In the genomic region with DNA sequence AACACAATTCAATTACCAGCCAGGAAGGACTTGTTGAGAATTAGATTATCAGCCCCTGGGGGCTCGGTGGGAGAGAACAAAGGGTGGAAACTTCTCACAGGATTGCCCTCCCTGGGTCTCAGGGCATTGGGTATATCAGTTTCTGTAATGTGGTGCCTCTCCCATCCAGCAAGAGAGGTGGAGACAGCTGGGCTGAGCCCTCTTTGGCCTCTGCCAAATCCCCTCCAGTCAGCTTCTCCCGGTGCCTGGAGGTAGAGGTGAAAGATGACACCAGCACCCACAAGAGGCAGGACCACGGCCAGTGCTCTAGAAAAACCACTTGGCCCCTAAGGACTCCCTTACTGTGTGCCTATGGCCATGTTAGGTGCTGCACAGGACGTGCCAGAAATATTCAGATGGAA, we compare ENCODE assay signal across 18 cellular contexts.
DNase-seq lines count a peak whose midpoint lies in the region; ATAC-seq and TF ChIP-seq lines count a peak whose summit lies in the region.
"Had no signal": no experiment of that assay in that cellular context is flagged by ENCODE, and none has a peak within 500 bp of the region (broad histone marks: within the 10 kb centered on the region; RNA-seq: fewer than 3 reads in every experiment).

No MANE protein-coding gene starts in this region.

- no peaks in the 10 kb centered on the region for H3F3A ChIP-seq in SK-N-SH (replicated peaks; ENCODE audit: insufficient read depth)

- no peak overlapping the region for H3K9ac ChIP-seq in SK-N-SH

- H3K4me2 ChIP-seq in SK-N-SH = no peak overlapping the region

- H3K9me2 ChIP-seq in SK-N-SH = no peaks in the 10 kb centered on the region

- H3K79me2 ChIP-seq in SK-N-SH (ENCODE audit: insufficient read depth) = no peaks in the 10 kb centered on the region

- H3K9me3 Mint-ChIP-seq in glutamatergic neuron (ENCODE audit: unreplicated experiment) = peaks cover 5% of the 10 kb centered on the region
- H3K9me3 Mint-ChIP-seq: activated CD4-positive, alpha-beta T cell treated with anti-CD3 and anti-CD28 coated beads, Interleukin-2, amount 10 ng/mL, durations not matched to agents 7 days and 5 days; naive B cell; stimulated activated naive B cell treated with anti-CD40 and anti-IgM and Interleukin-4, amounts not matched to agents 10 μg/mL and 1 μg/mL and 100 μg/mL, for 72 hours; type B pancreatic cell had no signal

- H3K27me3 Mint-ChIP-seq in glutamatergic neuron (ENCODE audit: unreplicated experiment) = peaks cover 4% of the 10 kb centered on the region
- H3K27me3 Mint-ChIP-seq: activated CD4-positive, alpha-beta T cell treated with anti-CD3 and anti-CD28 coated beads, Interleukin-2, amount 10 ng/mL, durations not matched to agents 7 days and 5 days; naive B cell; progenitor cell of endocrine pancreas; stimulated activated naive B cell treated with anti-CD40 and anti-IgM and Interleukin-4, amounts not matched to agents 10 μg/mL and 1 μg/mL and 100 μg/mL, for 72 hours; type B pancreatic cell had no signal

- POLR2A ChIA-PET in SK-N-SH (lab: Yijun Ruan, JAX) = interaction anchor here (0.7 to 0.8 kb wide), 2 partner anchors 128 to 270 kb away, joined by 3 read pairs; no protein-coding TSS in a partner anchor

- DNase-seq in NCI-H1105 treated with DMSO at 0.1 percent for 48 hours (lab: John Stamatoyannopoulos, UW) = peak; percentile 19
- DNase-seq in NCI-H1105 (lab: John Stamatoyannopoulos, UW) = no peak
- DNase-seq in NCI-H2107 treated with DMSO at 0.1 percent for 48 hours (lab: John Stamatoyannopoulos, UW; ENCODE audit: unreplicated experiment) = peak; percentile 71
- peak; percentile 46 for DNase-seq in SK-N-SH
- peak; percentile 26 for DNase-seq in mesenteric fat pad (ENCODE audit: low spot score)
- DNase-seq in NCI-H345 treated with DMSO at 0.1 percent for 48 hours (lab: John Stamatoyannopoulos, UW; ENCODE audit: unreplicated experiment) = no peak
- DNase-seq in glutamatergic neuron = no peak
- DNase-seq: activated CD4-positive, alpha-beta T cell treated with anti-CD3 and anti-CD28 coated beads, Interleukin-2, amount 10 ng/mL, durations not matched to agents 7 days and 5 days; left ventricle myocardium inferior; naive B cell; NCI-H1048; NCI-H774; stimulated activated naive B cell treated with anti-CD40 and anti-IgM and Interleukin-4, amounts not matched to agents 10 μg/mL and 1 μg/mL and 100 μg/mL, for 72 hours; T-helper 9 cell had no signal

- H3K36me3 ChIP-seq in SK-N-SH (replicated peaks in 1 of 2; ENCODE audit: control insufficient read depth in 1 of 2, insufficient read depth in 2 of 2, low read length in 1 of 2) = no peaks in the 10 kb centered on the region
- H3K36me3 ChIP-seq: breast epithelium, left ventricle myocardium inferior had no signal

- peak overlapping the region in 1 of 2 experiments; percentile 25; a peak in 1 of 4 replicates for H3K27ac ChIP-seq in SK-N-SH (ENCODE audit: low read depth in 2 of 2, low read length in 1 of 2)
- H3K27ac ChIP-seq: breast epithelium, left ventricle myocardium inferior had no signal

- 37% methylated on average over 2 of the region's 4 CpGs for WGBS in SK-N-SH (ENCODE audit: low lambda C conversion rate)

- H3K9me3 ChIP-seq in SK-N-SH = no peaks in the 10 kb centered on the region
- H3K9me3 ChIP-seq: breast epithelium, left ventricle myocardium inferior had no signal

- ATAC-seq in HG03457 (IDR thresholded peaks at IDR 0.05; ENCODE audit: unreplicated experiment) = no peak
- ATAC-seq: stimulated activated naive B cell treated with anti-CD40 and anti-IgM and Interleukin-4, amounts not matched to agents 10 μg/mL and 1 μg/mL and 100 μg/mL, for 72 hours had no signal

- H3K27me3 ChIP-seq in SK-N-SH (ENCODE audit: insufficient read depth) = no peaks in the 10 kb centered on the region
- H3K27me3 ChIP-seq: breast epithelium had no signal

- CTCF ChIA-PET in SK-N-SH (lab: Yijun Ruan, JAX) = interaction anchor here (0.6 to 14.1 kb wide), 13 partner anchors 8 to 435 kb away, joined by 3 to 328 read pairs (median 8); a partner anchor contains a TSS

- peaks cover 9% of the 10 kb centered on the region for H3K4me1 Mint-ChIP-seq in glutamatergic neuron (ENCODE audit: low read depth, unreplicated experiment)
- H3K4me1 Mint-ChIP-seq: activated CD4-positive, alpha-beta T cell treated with anti-CD3 and anti-CD28 coated beads, Interleukin-2, amount 10 ng/mL, durations not matched to agents 7 days and 5 days; naive B cell had no signal

- H3K4me3 ChIP-seq in SK-N-SH (ENCODE audit: low read depth in 2 of 2, low read length in 1 of 2) = no peak overlapping the region
- H3K4me3 ChIP-seq: breast epithelium, left ventricle myocardium inferior had no signal

- no peak for TF ChIP-seq EP300 in SK-N-SH (IDR thresholded peaks at IDR 0.05; ENCODE audit: borderline replicate concordance in 1 of 2, low read depth in 1 of 2, low read length in 1 of 2)

- no peaks in the 10 kb centered on the region for H3K36me3 Mint-ChIP-seq in glutamatergic neuron (ENCODE audit: unreplicated experiment)
- H3K36me3 Mint-ChIP-seq: naive B cell, type B pancreatic cell had no signal

- no peak for TF ChIP-seq RAD21 in SK-N-SH (IDR thresholded peaks at IDR 0.05; ENCODE audit: low read length)

- no peak overlapping the region for H2AFZ ChIP-seq in SK-N-SH (ENCODE audit: low read depth)

- H4K20me1 ChIP-seq in SK-N-SH (ENCODE audit: insufficient read depth) = no peaks in the 10 kb centered on the region

- peaks cover 1 to 17% of the 10 kb centered on the region in 2 experiments; a peak in 2 of 4 replicates for H3K4me1 ChIP-seq in SK-N-SH (ENCODE audit: control insufficient read depth in 1 of 2, insufficient read depth in 2 of 2, low read depth in 1 of 2, low read length in 1 of 2)
- H3K4me1 ChIP-seq: breast epithelium had no signal

- H3K4me3 Mint-ChIP-seq in glutamatergic neuron (ENCODE audit: unreplicated experiment) = no peak overlapping the region
- H3K4me3 Mint-ChIP-seq: activated CD4-positive, alpha-beta T cell treated with anti-CD3 and anti-CD28 coated beads, Interleukin-2, amount 10 ng/mL, durations not matched to agents 7 days and 5 days; naive B cell; stimulated activated naive B cell treated with anti-CD40 and anti-IgM and Interleukin-4, amounts not matched to agents 10 μg/mL and 1 μg/mL and 100 μg/mL, for 72 hours; type B pancreatic cell had no signal

- TF ChIP-seq CTCF in SK-N-SH (IDR thresholded peaks at IDR 0.05) (no peak), glutamatergic neuron (IDR thresholded peaks at IDR 0.05; ENCODE audit: partially characterized antibody, unreplicated experiment) (no peak)

- H3K27ac Mint-ChIP-seq in glutamatergic neuron (ENCODE audit: unreplicated experiment) = no peak overlapping the region
- H3K27ac Mint-ChIP-seq: activated CD4-positive, alpha-beta T cell treated with anti-CD3 and anti-CD28 coated beads, Interleukin-2, amount 10 ng/mL, durations not matched to agents 7 days and 5 days; progenitor cell of endocrine pancreas; stimulated activated naive B cell treated with anti-CD40 and anti-IgM and Interleukin-4, amounts not matched to agents 10 μg/mL and 1 μg/mL and 100 μg/mL, for 72 hours; type B pancreatic cell had no signal

TF ChIP-seq in SK-N-SH, 30 proteins besides CTCF, POLR2A, EP300 and RAD21 (continues in another document):
- TF ChIP-seq FOXJ3 (CRISPR knock-in tag; IDR thresholded peaks at IDR 0.05) (no peak), FOSL2 (IDR thresholded peaks at IDR 0.05; ENCODE audit: borderline replicate concordance, low read depth) (no peak), CHD2 (IDR thresholded peaks at IDR 0.05; ENCODE audit: low read length, partially characterized antibody) (no peak), RFX5 (IDR thresholded peaks at IDR 0.05; ENCODE audit: low read length) (no peak), FOXM1 (IDR thresholded peaks at IDR 0.05; ENCODE audit: low read depth) (no peak), NFIC (IDR thresholded peaks at IDR 0.05; ENCODE audit: borderline replicate concordance) (no peak), SMC3 (IDR thresholded peaks at IDR 0.05; ENCODE audit: low read depth, low read length) (no peak), TEAD4 (IDR thresholded peaks at IDR 0.05; ENCODE audit: borderline replicate concordance, insufficient read depth) (no peak), SIN3A (IDR thresholded peaks at IDR 0.05; ENCODE audit: borderline replicate concordance, low read depth, low read length) (no peak)
- TF ChIP-seq, protein P1, sequence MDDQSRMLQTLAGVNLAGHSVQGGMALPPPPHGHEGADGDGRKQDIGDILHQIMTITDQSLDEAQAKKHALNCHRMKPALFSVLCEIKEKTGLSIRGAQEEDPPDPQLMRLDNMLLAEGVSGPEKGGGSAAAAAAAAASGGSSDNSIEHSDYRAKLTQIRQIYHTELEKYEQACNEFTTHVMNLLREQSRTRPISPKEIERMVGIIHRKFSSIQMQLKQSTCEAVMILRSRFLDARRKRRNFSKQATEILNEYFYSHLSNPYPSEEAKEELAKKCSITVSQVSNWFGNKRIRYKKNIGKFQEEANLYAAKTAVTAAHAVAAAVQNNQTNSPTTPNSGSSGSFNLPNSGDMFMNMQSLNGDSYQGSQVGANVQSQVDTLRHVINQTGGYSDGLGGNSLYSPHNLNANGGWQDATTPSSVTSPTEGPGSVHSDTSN (IDR thresholded peaks at IDR 0.05) = no peak
- TF ChIP-seq, protein P2, sequence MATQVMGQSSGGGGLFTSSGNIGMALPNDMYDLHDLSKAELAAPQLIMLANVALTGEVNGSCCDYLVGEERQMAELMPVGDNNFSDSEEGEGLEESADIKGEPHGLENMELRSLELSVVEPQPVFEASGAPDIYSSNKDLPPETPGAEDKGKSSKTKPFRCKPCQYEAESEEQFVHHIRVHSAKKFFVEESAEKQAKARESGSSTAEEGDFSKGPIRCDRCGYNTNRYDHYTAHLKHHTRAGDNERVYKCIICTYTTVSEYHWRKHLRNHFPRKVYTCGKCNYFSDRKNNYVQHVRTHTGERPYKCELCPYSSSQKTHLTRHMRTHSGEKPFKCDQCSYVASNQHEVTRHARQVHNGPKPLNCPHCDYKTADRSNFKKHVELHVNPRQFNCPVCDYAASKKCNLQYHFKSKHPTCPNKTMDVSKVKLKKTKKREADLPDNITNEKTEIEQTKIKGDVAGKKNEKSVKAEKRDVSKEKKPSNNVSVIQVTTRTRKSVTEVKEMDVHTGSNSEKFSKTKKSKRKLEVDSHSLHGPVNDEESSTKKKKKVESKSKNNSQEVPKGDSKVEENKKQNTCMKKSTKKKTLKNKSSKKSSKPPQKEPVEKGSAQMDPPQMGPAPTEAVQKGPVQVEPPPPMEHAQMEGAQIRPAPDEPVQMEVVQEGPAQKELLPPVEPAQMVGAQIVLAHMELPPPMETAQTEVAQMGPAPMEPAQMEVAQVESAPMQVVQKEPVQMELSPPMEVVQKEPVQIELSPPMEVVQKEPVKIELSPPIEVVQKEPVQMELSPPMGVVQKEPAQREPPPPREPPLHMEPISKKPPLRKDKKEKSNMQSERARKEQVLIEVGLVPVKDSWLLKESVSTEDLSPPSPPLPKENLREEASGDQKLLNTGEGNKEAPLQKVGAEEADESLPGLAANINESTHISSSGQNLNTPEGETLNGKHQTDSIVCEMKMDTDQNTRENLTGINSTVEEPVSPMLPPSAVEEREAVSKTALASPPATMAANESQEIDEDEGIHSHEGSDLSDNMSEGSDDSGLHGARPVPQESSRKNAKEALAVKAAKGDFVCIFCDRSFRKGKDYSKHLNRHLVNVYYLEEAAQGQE (IDR thresholded peaks at IDR 0.05; ENCODE audit: low read depth, low read length) = peak; percentile 89

Comparison
In these comparisons a context has a peak if more than half of its experiments do, and no peak if none do; other contexts are left out.
1. DNase-seq: peak in NCI-H1105 treated with DMSO at 0.1 percent for 48 hours (single experiment), NCI-H2107 treated with DMSO at 0.1 percent for 48 hours (single experiment), SK-N-SH (single experiment) and mesenteric fat pad (single experiment); none in NCI-H1105 (single experiment), NCI-H345 treated with DMSO at 0.1 percent for 48 hours (single experiment) and glutamatergic neuron (single experiment).